ENCODE assay signal across 7 cellular contexts in the genomic region with DNA sequence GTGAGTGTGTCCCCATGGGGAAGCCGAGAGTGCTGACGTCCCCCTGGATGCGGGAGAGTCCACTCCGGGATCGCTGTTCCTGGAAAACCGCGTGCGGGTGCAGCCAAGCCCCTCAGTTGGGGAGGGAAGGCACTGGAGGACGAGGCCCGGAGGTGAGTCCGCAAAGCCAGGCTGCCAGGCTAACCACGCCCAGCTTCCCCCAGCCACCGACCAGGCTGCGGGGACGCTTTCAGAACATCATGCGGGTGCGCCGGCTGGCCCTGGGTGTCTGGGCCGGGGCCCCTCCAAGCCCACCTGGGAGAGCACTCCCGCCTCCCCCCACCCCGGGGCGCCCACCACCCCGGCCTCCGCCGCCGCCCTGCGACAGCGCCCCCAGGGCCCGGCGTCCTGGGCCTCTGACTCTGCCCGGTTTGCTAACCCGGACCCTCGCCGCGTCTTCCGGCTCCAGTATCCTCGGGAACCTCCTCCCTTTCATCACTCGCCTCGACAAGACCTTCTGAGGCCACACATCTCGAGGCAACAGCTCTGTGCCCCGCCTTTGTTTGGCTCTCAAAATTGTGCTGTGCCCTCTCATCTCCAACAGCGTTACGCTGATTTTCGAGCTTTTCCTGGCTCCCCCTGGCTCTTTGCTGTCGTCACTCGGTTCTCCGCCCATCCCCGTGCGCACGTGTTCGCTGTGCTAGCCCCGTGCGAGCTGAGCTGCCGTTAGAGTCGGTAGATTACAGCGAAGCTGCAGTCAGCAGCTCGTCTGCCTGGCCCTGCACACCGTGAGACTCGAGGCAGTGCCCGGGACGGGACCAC. TPM values are rescaled to one million over a fixed set of nuclear protein-coding genes. Genes with fewer than 3 reads are reported as not detected.
DNase-seq lines count a peak whose midpoint lies in the region; ATAC-seq and TF ChIP-seq lines count a peak whose summit lies in the region.

No MANE protein-coding gene starts in this region.

- ATAC-seq in RWPE2 (ENCODE audit: low read depth) (peak; percentile 65), GM18498 (IDR thresholded peaks at IDR 0.05; ENCODE audit: unreplicated experiment) (no peak), GM18858 (IDR thresholded peaks at IDR 0.05; ENCODE audit: unreplicated experiment) (no peak)

- no peak for DNase-seq in RWPE2 (ENCODE audit: low spot score)
- peak; percentile 54 for DNase-seq in activated naive CD4-positive, alpha-beta T cell treated with Interleukin-2 at 50 U/mL for 16 hours
- DNase-seq in glomerular visceral epithelial cell (ENCODE audit: extremely low spot score): peak; percentile 20
- DNase-seq in retinal pigment epithelial cell (ENCODE audit: low read depth): peak; percentile 18

- H3K27ac ChIP-seq in RWPE2 (ENCODE audit: poor library complexity, severe bottlenecking): no peak overlapping the region
- no peak overlapping the region for H3K27ac ChIP-seq in urinary bladder (ENCODE audit: low read depth)

- H3K4me1 ChIP-seq in RWPE2 (ENCODE audit: insufficient read depth, poor library complexity, severe bottlenecking) (no peaks in the 10 kb centered on the region), urinary bladder (ENCODE audit: insufficient read depth) (no peaks in the 10 kb centered on the region)

- H3K9me3 ChIP-seq in RWPE2 (ENCODE audit: severe bottlenecking): no peaks in the 10 kb centered on the region

- TF ChIP-seq CTCF in RWPE2 (IDR thresholded peaks at IDR 0.05; ENCODE audit: poor library complexity, severe bottlenecking) (no peak), retinal pigment epithelial cell (conservative IDR thresholded peaks at IDR 0.05; ENCODE audit: low read depth, low read length) (no peak)

- WGBS in urinary bladder: 5% methylated on average over 61 of the region's 61 CpGs

- H3K36me3 ChIP-seq in RWPE2 (ENCODE audit: low read depth) (no peaks in the 10 kb centered on the region), urinary bladder (ENCODE audit: insufficient read depth) (no peaks in the 10 kb centered on the region)

- peaks cover 3% of the 10 kb centered on the region for H3K27me3 ChIP-seq in RWPE2 (ENCODE audit: insufficient read depth, poor library complexity, severe bottlenecking)

- H3K4me3 ChIP-seq in RWPE2 (ENCODE audit: severe bottlenecking): no peak overlapping the region
- peak overlapping the region; percentile 35 for H3K4me3 ChIP-seq in retinal pigment epithelial cell (ENCODE audit: low read length)
- peak overlapping the region; percentile 22 for H3K4me3 ChIP-seq in urinary bladder (ENCODE audit: low read depth, low read length)

RNA-seq across cellular contexts. Expression of a gene that starts 47.1 kb away (rescaled TPM):
- total RNA-seq in urinary bladder: 19.2 TPM
- polyA plus RNA-seq in urinary bladder: 45.4 TPM
